In genomic region chr17:43791589-43791988, GRCh38 we compare ENCODE assay signal across 8 cellular contexts. TPM values are rescaled to one million over a fixed set of nuclear protein-coding genes. Genes with fewer than 3 reads are reported as not detected.
DNase-seq lines count a peak whose midpoint lies in the region; ATAC-seq and TF ChIP-seq lines count a peak whose summit lies in the region.

No MANE protein-coding gene starts in this region.

- ATAC-seq in activated CD8-positive, alpha-beta T cell treated with anti-CD3 and anti-CD28 coated beads for 36 hours, result peak; percentile 30
- ATAC-seq in activated CD8-positive, alpha-beta T cell treated with anti-CD3 and anti-CD28 coated beads, Interleukin-2, amount 10 ng/mL, durations not matched to agents 7 days and 5 days, result no peak
- ATAC-seq in stimulated activated effector memory CD8-positive, alpha-beta T cell treated with anti-CD3 and anti-CD28 coated beads, Interleukin-12 subunit alpha, Interleukin-12 subunit beta, amount 100 ng/mL, for 72 hours, result peak; percentile 51
- ATAC-seq in HG03565 (IDR thresholded peaks at IDR 0.05; ENCODE audit: unreplicated experiment), result no peak
- ATAC-seq in HG03196 (IDR thresholded peaks at IDR 0.05; ENCODE audit: unreplicated experiment), result no peak
- no peak for ATAC-seq in HG03139 (IDR thresholded peaks at IDR 0.05; ENCODE audit: unreplicated experiment)

- H3K36me3 Mint-ChIP-seq in activated CD8-positive, alpha-beta T cell treated with anti-CD3 and anti-CD28 coated beads for 36 hours (ENCODE audit: low read depth), result no peaks in the 10 kb centered on the region
- no peaks in the 10 kb centered on the region for H3K36me3 Mint-ChIP-seq in activated CD8-positive, alpha-beta T cell treated with anti-CD3 and anti-CD28 coated beads, Interleukin-2, amount 10 ng/mL, durations not matched to agents 7 days and 5 days (ENCODE audit: low read depth)
- H3K36me3 Mint-ChIP-seq in stimulated activated effector memory CD8-positive, alpha-beta T cell treated with anti-CD3 and anti-CD28 coated beads, Interleukin-12 subunit alpha, Interleukin-12 subunit beta, amount 100 ng/mL, for 72 hours, result no peaks in the 10 kb centered on the region

- peaks cover 20% of the 10 kb centered on the region for H3K27me3 Mint-ChIP-seq in activated CD8-positive, alpha-beta T cell treated with anti-CD3 and anti-CD28 coated beads for 36 hours
- peaks cover 40% of the 10 kb centered on the region for H3K27me3 Mint-ChIP-seq in activated CD8-positive, alpha-beta T cell treated with anti-CD3 and anti-CD28 coated beads, Interleukin-2, amount 10 ng/mL, durations not matched to agents 7 days and 5 days (ENCODE audit: low read depth)

- no peak overlapping the region for H3K27ac Mint-ChIP-seq in activated CD8-positive, alpha-beta T cell treated with anti-CD3 and anti-CD28 coated beads for 36 hours
- H3K27ac Mint-ChIP-seq in activated CD8-positive, alpha-beta T cell treated with anti-CD3 and anti-CD28 coated beads, Interleukin-2, amount 10 ng/mL, durations not matched to agents 7 days and 5 days, result no peak overlapping the region
- no peak overlapping the region for H3K27ac Mint-ChIP-seq in stimulated activated effector memory CD8-positive, alpha-beta T cell treated with anti-CD3 and anti-CD28 coated beads, Interleukin-12 subunit alpha, Interleukin-12 subunit beta, amount 100 ng/mL, for 72 hours

- CTCF ChIA-PET in activated CD8-positive, alpha-beta T cell treated with anti-CD3 and anti-CD28 coated beads for 36 hours (lab: Charles Lee), result no interaction called here
- CTCF ChIA-PET in activated CD8-positive, alpha-beta T cell treated with anti-CD3 and anti-CD28 coated beads, Interleukin-2, amount 10 ng/mL, durations not matched to agents 7 days and 5 days (lab: Charles Lee), result interaction anchor here (1.5 kb wide), 1 partner anchor 25 kb away, joined by 5 read pairs; no protein-coding TSS in a partner anchor

- no peak for DNase-seq in activated CD8-positive, alpha-beta T cell treated with anti-CD3 and anti-CD28 coated beads for 36 hours
- DNase-seq in activated CD8-positive, alpha-beta T cell treated with anti-CD3 and anti-CD28 coated beads, Interleukin-2, amount 10 ng/mL, durations not matched to agents 7 days and 5 days, result no peak
- peak; percentile 96 for DNase-seq in NCI-H524 treated with DMSO at 0.1 percent for 48 hours (lab: John Stamatoyannopoulos, UW)
- DNase-seq in dermis microvascular lymphatic vessel endothelial cell (ENCODE audit: low read depth in 2 of 2), result peak; percentile 24 to 42
- DNase-seq in stimulated activated effector memory CD8-positive, alpha-beta T cell treated with anti-CD3 and anti-CD28 coated beads, Interleukin-12 subunit alpha, Interleukin-12 subunit beta, amount 100 ng/mL, for 72 hours (ENCODE audit: low spot score in 2 of 2), result no peak

- no peak for TF ChIP-seq CTCF in activated CD8-positive, alpha-beta T cell treated with anti-CD3 and anti-CD28 coated beads for 36 hours (IDR thresholded peaks at IDR 0.05)

- intact Hi-C loops in activated CD8-positive, alpha-beta T cell treated with anti-CD3 and anti-CD28 coated beads for 36 hours (cut with micrococcal nuclease), result no loop called here

- no peak overlapping the region for H3K4me3 Mint-ChIP-seq in activated CD8-positive, alpha-beta T cell treated with anti-CD3 and anti-CD28 coated beads for 36 hours
- H3K4me3 Mint-ChIP-seq in activated CD8-positive, alpha-beta T cell treated with anti-CD3 and anti-CD28 coated beads, Interleukin-2, amount 10 ng/mL, durations not matched to agents 7 days and 5 days, result no peak overlapping the region
- no peak overlapping the region for H3K4me3 Mint-ChIP-seq in stimulated activated effector memory CD8-positive, alpha-beta T cell treated with anti-CD3 and anti-CD28 coated beads, Interleukin-12 subunit alpha, Interleukin-12 subunit beta, amount 100 ng/mL, for 72 hours

- POLR2A ChIA-PET in activated CD8-positive, alpha-beta T cell treated with anti-CD3 and anti-CD28 coated beads for 36 hours (lab: Charles Lee), result no interaction called here
- POLR2A ChIA-PET in activated CD8-positive, alpha-beta T cell treated with anti-CD3 and anti-CD28 coated beads, Interleukin-2, amount 10 ng/mL, durations not matched to agents 7 days and 5 days (lab: Charles Lee), result no interaction called here

- no peaks in the 10 kb centered on the region for H3K9me3 Mint-ChIP-seq in activated CD8-positive, alpha-beta T cell treated with anti-CD3 and anti-CD28 coated beads for 36 hours
- no peaks in the 10 kb centered on the region for H3K9me3 Mint-ChIP-seq in activated CD8-positive, alpha-beta T cell treated with anti-CD3 and anti-CD28 coated beads, Interleukin-2, amount 10 ng/mL, durations not matched to agents 7 days and 5 days (ENCODE audit: insufficient read depth)
- no peaks in the 10 kb centered on the region for H3K9me3 Mint-ChIP-seq in stimulated activated effector memory CD8-positive, alpha-beta T cell treated with anti-CD3 and anti-CD28 coated beads, Interleukin-12 subunit alpha, Interleukin-12 subunit beta, amount 100 ng/mL, for 72 hours

- peaks cover 4% of the 10 kb centered on the region for H3K4me1 Mint-ChIP-seq in activated CD8-positive, alpha-beta T cell treated with anti-CD3 and anti-CD28 coated beads for 36 hours (ENCODE audit: low read depth)
- H3K4me1 Mint-ChIP-seq in activated CD8-positive, alpha-beta T cell treated with anti-CD3 and anti-CD28 coated beads, Interleukin-2, amount 10 ng/mL, durations not matched to agents 7 days and 5 days (ENCODE audit: low read depth), result no peaks in the 10 kb centered on the region
- peaks cover 11% of the 10 kb centered on the region for H3K4me1 Mint-ChIP-seq in stimulated activated effector memory CD8-positive, alpha-beta T cell treated with anti-CD3 and anti-CD28 coated beads, Interleukin-12 subunit alpha, Interleukin-12 subunit beta, amount 100 ng/mL, for 72 hours

RNA-seq across cellular contexts. Expression of gene CFAP97D1, which starts 11.4 kb away (rescaled TPM):
- total RNA-seq in activated CD8-positive, alpha-beta T cell treated with anti-CD3 and anti-CD28 coated beads for 36 hours, result under 1 TPM in 1 of 2 experiments, not detected in 1; 0.07 TPM
- total RNA-seq in activated CD8-positive, alpha-beta T cell treated with anti-CD3 and anti-CD28 coated beads, Interleukin-2, amount 10 ng/mL, durations not matched to agents 7 days and 5 days, result not detected
- total RNA-seq in dermis microvascular lymphatic vessel endothelial cell, result under 0.01 TPM in 1 of 2 replicates, not detected in the other

RNA-seq across cellular contexts. Expression of gene DUSP3, which starts 12.8 kb away (rescaled TPM):
- total RNA-seq in activated CD8-positive, alpha-beta T cell treated with anti-CD3 and anti-CD28 coated beads for 36 hours, result 10 to 100 TPM; 24.7 to 26.3 TPM
- 10 to 100 TPM in 1 of 2 experiments, 1 to 10 TPM in 1; 9.2 to 14.7 TPM for total RNA-seq in activated CD8-positive, alpha-beta T cell treated with anti-CD3 and anti-CD28 coated beads, Interleukin-2, amount 10 ng/mL, durations not matched to agents 7 days and 5 days
- 48.5 and 90.3 TPM in 2 replicates for total RNA-seq in dermis microvascular lymphatic vessel endothelial cell

RNA-seq across cellular contexts. Expression of gene SOST, which starts 33.0 kb away (rescaled TPM):
- not detected for total RNA-seq in activated CD8-positive, alpha-beta T cell treated with anti-CD3 and anti-CD28 coated beads for 36 hours
- total RNA-seq in activated CD8-positive, alpha-beta T cell treated with anti-CD3 and anti-CD28 coated beads, Interleukin-2, amount 10 ng/mL, durations not matched to agents 7 days and 5 days, result not detected
- total RNA-seq in dermis microvascular lymphatic vessel endothelial cell, result not detected in 2 replicates

RNA-seq across cellular contexts. Expression of gene MPP3, which starts 41.4 kb away (rescaled TPM):
- under 1 TPM; 0.27 to 0.31 TPM for total RNA-seq in activated CD8-positive, alpha-beta T cell treated with anti-CD3 and anti-CD28 coated beads for 36 hours
- total RNA-seq in activated CD8-positive, alpha-beta T cell treated with anti-CD3 and anti-CD28 coated beads, Interleukin-2, amount 10 ng/mL, durations not matched to agents 7 days and 5 days, result not detected
- 1.3 and 1.4 TPM in 2 replicates for total RNA-seq in dermis microvascular lymphatic vessel endothelial cell

RNA-seq across cellular contexts. Expression of gene CD300LG, which starts 55.4 kb away (rescaled TPM):
- not detected for total RNA-seq in activated CD8-positive, alpha-beta T cell treated with anti-CD3 and anti-CD28 coated beads for 36 hours
- total RNA-seq in activated CD8-positive, alpha-beta T cell treated with anti-CD3 and anti-CD28 coated beads, Interleukin-2, amount 10 ng/mL, durations not matched to agents 7 days and 5 days, result not detected
- not detected in 2 replicates for total RNA-seq in dermis microvascular lymphatic vessel endothelial cell

Comparison
In these comparisons a context has a peak if more than half of its experiments do, and no peak if none do; other contexts are left out.
1. ATAC-seq: peak in activated CD8-positive, alpha-beta T cell treated with anti-CD3 and anti-CD28 coated beads for 36 hours (single experiment) and stimulated activated effector memory CD8-positive, alpha-beta T cell treated with anti-CD3 and anti-CD28 coated beads, Interleukin-12 subunit alpha, Interleukin-12 subunit beta, amount 100 ng/mL, for 72 hours (single experiment); none in activated CD8-positive, alpha-beta T cell treated with anti-CD3 and anti-CD28 coated beads, Interleukin-2, amount 10 ng/mL, durations not matched to agents 7 days and 5 days (single experiment), HG03565 (single experiment), HG03196 (single experiment) and HG03139 (single experiment).
2. DNase-seq: peak in NCI-H524 treated with DMSO at 0.1 percent for 48 hours (single experiment) and dermis microvascular lymphatic vessel endothelial cell (2 of 2); none in activated CD8-positive, alpha-beta T cell treated with anti-CD3 and anti-CD28 coated beads for 36 hours (single experiment), activated CD8-positive, alpha-beta T cell treated with anti-CD3 and anti-CD28 coated beads, Interleukin-2, amount 10 ng/mL, durations not matched to agents 7 days and 5 days (single experiment) and stimulated activated effector memory CD8-positive, alpha-beta T cell treated with anti-CD3 and anti-CD28 coated beads, Interleukin-12 subunit alpha, Interleukin-12 subunit beta, amount 100 ng/mL, for 72 hours (0 of 2).